In genomic region chr7:97466999-97467398, GRCh38 we compare ENCODE assay signal across 34 cellular contexts.
DNase-seq lines count a peak whose midpoint lies in the region; ATAC-seq and TF ChIP-seq lines count a peak whose summit lies in the region.
"Had no signal": no experiment of that assay in that cellular context is flagged by ENCODE, and none has a peak within 500 bp of the region (broad histone marks: within the 10 kb centered on the region; RNA-seq: fewer than 3 reads in every experiment).

No MANE protein-coding gene starts in this region.

- no peaks in the 10 kb centered on the region for H3K9me3 Mint-ChIP-seq in GM23338
- H3K9me3 Mint-ChIP-seq in glutamatergic neuron (ENCODE audit: unreplicated experiment): no peaks in the 10 kb centered on the region
- H3K9me3 Mint-ChIP-seq in nephron progenitor cell: peaks cover 18% of the 10 kb centered on the region
- no peaks in the 10 kb centered on the region for H3K9me3 Mint-ChIP-seq in CD4-positive, alpha-beta T cell

- H3K27ac ChIP-seq in GM23338 (ENCODE audit: low read depth): no peak overlapping the region
- H3K27ac ChIP-seq in neural cell (ENCODE audit: low read length): peak overlapping the region; percentile 96
- no peak overlapping the region for H3K27ac ChIP-seq in coronary artery
- H3K27ac ChIP-seq in CD4-positive, alpha-beta T cell (ENCODE audit: low read depth, low read length): no peak overlapping the region
- H3K27ac ChIP-seq: 22Rv1; A549; BLaER1; BLaER1 treated with 17β-estradiol and CSF1 and Interleukin-3, amounts not matched to agents 10 nM and 100 nM; C4-2B had no signal

- ATAC-seq in GM23338 (no peak), GM18498 (IDR thresholded peaks at IDR 0.05; ENCODE audit: unreplicated experiment) (no peak)
- ATAC-seq in CD4-positive, alpha-beta T cell (ENCODE audit: poor library complexity): no peak
- ATAC-seq: A549; CD8-positive, alpha-beta T cell had no signal

- TF ChIP-seq RAD21 in neural cell (conservative IDR thresholded peaks at IDR 0.05): no peak

- no peaks in the 10 kb centered on the region for H3K27me3 ChIP-seq in GM23338 (ENCODE audit: insufficient read depth)
- no peaks in the 10 kb centered on the region for H3K27me3 ChIP-seq in neural cell (ENCODE audit: insufficient read depth, low read depth, low read length)
- H3K27me3 ChIP-seq in CD4-positive, alpha-beta T cell (ENCODE audit: control insufficient read depth, insufficient read depth, low read length): peaks cover 6% of the 10 kb centered on the region
- H3K27me3 ChIP-seq: BE2C; BLaER1; BLaER1 treated with 17β-estradiol and CSF1 and Interleukin-3, amounts not matched to agents 10 nM and 100 nM had no signal

- 0 out of 2 replicates have a peak overlapping the region, but pooled peaks have one; percentile 12 for H3K27ac Mint-ChIP-seq in GM23338
- H3K27ac Mint-ChIP-seq in glutamatergic neuron (ENCODE audit: unreplicated experiment): peak overlapping the region; percentile 44
- H3K27ac Mint-ChIP-seq in nephron progenitor cell: peak overlapping the region; percentile 24
- H3K27ac Mint-ChIP-seq in CD4-positive, alpha-beta T cell: no peak overlapping the region
- H3K27ac Mint-ChIP-seq: B cell; CD14-positive monocyte; CD4-positive, alpha-beta memory T cell; CD4-positive, CD25-positive, alpha-beta regulatory T cell; CD8-positive, alpha-beta memory T cell; CD8-positive, alpha-beta T cell had no signal

- POLR2A ChIA-PET in CD4-positive, alpha-beta T cell (lab: Charles Lee): no interaction called here

- no peaks in the 10 kb centered on the region for H3K9me3 ChIP-seq in neural cell (ENCODE audit: low read length)
- no peaks in the 10 kb centered on the region for H3K9me3 ChIP-seq in CD4-positive, alpha-beta T cell (ENCODE audit: control insufficient read depth, low read length)
- H3K9me3 ChIP-seq: A549, BE2C, BLaER1 had no signal

- H3K4me3 Mint-ChIP-seq in GM23338: no peak overlapping the region
- no peak overlapping the region for H3K4me3 Mint-ChIP-seq in glutamatergic neuron (ENCODE audit: unreplicated experiment)
- H3K4me3 Mint-ChIP-seq in nephron progenitor cell: peak overlapping the region; percentile 23
- no peak overlapping the region for H3K4me3 Mint-ChIP-seq in CD4-positive, alpha-beta T cell
- H3K4me3 Mint-ChIP-seq: B cell; CD14-positive monocyte; CD4-positive, alpha-beta memory T cell; CD4-positive, CD25-positive, alpha-beta regulatory T cell; CD8-positive, alpha-beta memory T cell; CD8-positive, alpha-beta T cell had no signal

- CTCF ChIA-PET in CD4-positive, alpha-beta T cell (lab: Charles Lee): no interaction called here

- peak overlapping the region; percentile 68 for H3K9ac ChIP-seq in neural cell (ENCODE audit: low read length)
- H3K9ac ChIP-seq: BLaER1; BLaER1 treated with 17β-estradiol and CSF1 and Interleukin-3, amounts not matched to agents 10 nM and 100 nM had no signal

- H3K36me3 ChIP-seq in GM23338 (ENCODE audit: insufficient read depth) (no peaks in the 10 kb centered on the region), neural cell (ENCODE audit: insufficient read depth, low read length) (no peaks in the 10 kb centered on the region)
- H3K36me3 ChIP-seq: BE2C; BLaER1; BLaER1 treated with 17β-estradiol and CSF1 and Interleukin-3, amounts not matched to agents 10 nM and 100 nM had no signal

- TF ChIP-seq EP300 in neural cell (conservative IDR thresholded peaks at IDR 0.05; ENCODE audit: poor library complexity, severe bottlenecking): peak; percentile 55

- intact Hi-C loops in CD4-positive, alpha-beta T cell (cut with DNase I, micrococcal nuclease): no loop called here

- H2AFZ ChIP-seq in GM23338 (no peak overlapping the region), neural cell (ENCODE audit: low read depth, low read length) (no peak overlapping the region)

- H3K4me3 ChIP-seq in GM23338 (no peak overlapping the region), neural cell (ENCODE audit: low read length) (peak overlapping the region; percentile 47), coronary artery (no peak overlapping the region)
- H3K4me3 ChIP-seq: A549; BLaER1; BLaER1 treated with 17β-estradiol and CSF1 and Interleukin-3, amounts not matched to agents 10 nM and 100 nM had no signal

- H3K9me2 ChIP-seq in GM23338 (ENCODE audit: insufficient read depth): peaks cover 5% of the 10 kb centered on the region; the same call in 1 of the 2 replicates
- H3K9me2 ChIP-seq in neural cell (ENCODE audit: insufficient read depth, low read length): no peaks in the 10 kb centered on the region

- no peaks in the 10 kb centered on the region for H3K79me2 ChIP-seq in GM23338 (replicated peaks; ENCODE audit: insufficient read depth)
- no peaks in the 10 kb centered on the region for H3K79me2 ChIP-seq in neural cell (replicated peaks; ENCODE audit: insufficient read depth, low read length)

- DNase-seq in GM23338 (ENCODE audit: low spot score) (no peak), glutamatergic neuron (no peak), nephron progenitor cell (no peak), pons (ENCODE audit: low spot score) (no peak), coronary artery (ENCODE audit: low spot score) (no peak)
- DNase-seq in CD4-positive, alpha-beta T cell: no peak
- DNase-seq: 8988T; ACHN; AML-193; BE2C; C1 segment of cervical spinal cord; Caco-2; Calu3; CD4-positive, alpha-beta memory T cell; CD4-positive, CD25-positive, alpha-beta regulatory T cell; CD8-positive, alpha-beta memory T cell; CD8-positive, alpha-beta T cell; COR-L47; DMS 273 treated with DMSO at 0.1 percent for 48 hours; DMS153; DMS53; DMS79; DMS79 treated with DMSO at 0.1 percent for 48 hours; DND-41; EL had no signal

- H4K20me1 ChIP-seq in GM23338 (replicated peaks; ENCODE audit: insufficient read depth): no peaks in the 10 kb centered on the region
- H4K20me1 ChIP-seq in neural cell (ENCODE audit: insufficient read depth): no peaks in the 10 kb centered on the region
- H4K20me1 ChIP-seq: BLaER1; BLaER1 treated with 17β-estradiol and CSF1 and Interleukin-3, amounts not matched to agents 10 nM and 100 nM had no signal

- H3K36me3 Mint-ChIP-seq in GM23338 (ENCODE audit: low read depth) (no peaks in the 10 kb centered on the region; the same call in 2 of the 3 replicates), glutamatergic neuron (ENCODE audit: unreplicated experiment) (peaks cover 2% of the 10 kb centered on the region), nephron progenitor cell (ENCODE audit: low read depth) (peaks cover 5% of the 10 kb centered on the region)
- H3K36me3 Mint-ChIP-seq in CD4-positive, alpha-beta T cell (ENCODE audit: low read depth): no peaks in the 10 kb centered on the region
- H3K36me3 Mint-ChIP-seq: CD14-positive monocyte; CD4-positive, alpha-beta memory T cell; CD4-positive, CD25-positive, alpha-beta regulatory T cell; CD8-positive, alpha-beta T cell had no signal

- H3K4me1 Mint-ChIP-seq in GM23338: peaks cover 33% of the 10 kb centered on the region
- peaks cover 17% of the 10 kb centered on the region for H3K4me1 Mint-ChIP-seq in glutamatergic neuron (ENCODE audit: low read depth, unreplicated experiment)
- H3K4me1 Mint-ChIP-seq in nephron progenitor cell: peaks cover 39% of the 10 kb centered on the region
- H3K4me1 Mint-ChIP-seq in CD4-positive, alpha-beta T cell (ENCODE audit: low read depth): no peaks in the 10 kb centered on the region
- H3K4me1 Mint-ChIP-seq: B cell; CD14-positive monocyte; CD4-positive, alpha-beta memory T cell; CD4-positive, CD25-positive, alpha-beta regulatory T cell; CD8-positive, alpha-beta memory T cell had no signal

- H3K27me3 Mint-ChIP-seq in GM23338 (ENCODE audit: insufficient read depth, low read depth, poor library complexity): peaks cover 2% of the 10 kb centered on the region
- no peaks in the 10 kb centered on the region for H3K27me3 Mint-ChIP-seq in glutamatergic neuron (ENCODE audit: unreplicated experiment)
- H3K27me3 Mint-ChIP-seq in nephron progenitor cell (ENCODE audit: low read depth, poor library complexity): peaks cover 4% of the 10 kb centered on the region
- no peaks in the 10 kb centered on the region for H3K27me3 Mint-ChIP-seq in CD4-positive, alpha-beta T cell
- H3K27me3 Mint-ChIP-seq: B cell had no signal

- no peak overlapping the region for H3K4me2 ChIP-seq in GM23338
- H3K4me2 ChIP-seq in neural cell (ENCODE audit: low read length): peak overlapping the region; percentile 11
- H3K4me2 ChIP-seq: A549; BLaER1; BLaER1 treated with 17β-estradiol and CSF1 and Interleukin-3, amounts not matched to agents 10 nM and 100 nM had no signal

- peaks cover 8% of the 10 kb centered on the region for H3K4me1 ChIP-seq in GM23338 (ENCODE audit: insufficient read depth)
- H3K4me1 ChIP-seq: A549; BE2C; BLaER1; BLaER1 treated with 17β-estradiol and CSF1 and Interleukin-3, amounts not matched to agents 10 nM and 100 nM; Caco-2 had no signal

- TF ChIP-seq CTCF in GM23338 (conservative IDR thresholded peaks at IDR 0.05; ENCODE audit: low read depth in 2 of 2) (no peak), glutamatergic neuron (IDR thresholded peaks at IDR 0.05; ENCODE audit: partially characterized antibody, unreplicated experiment) (no peak), nephron progenitor cell (IDR thresholded peaks at IDR 0.05) (no peak), neural cell (IDR thresholded peaks at IDR 0.05; ENCODE audit: poor library complexity, severe bottlenecking) (no peak), coronary artery (IDR thresholded peaks at IDR 0.05) (no peak)
- TF ChIP-seq CTCF in CD4-positive, alpha-beta T cell (IDR thresholded peaks at IDR 0.05): no peak

- no peaks in the 10 kb centered on the region for H3F3A ChIP-seq in GM23338 (replicated peaks; ENCODE audit: low read depth)
- no peaks in the 10 kb centered on the region for H3F3A ChIP-seq in neural cell (ENCODE audit: insufficient read depth, low read length, poor library complexity, severe bottlenecking)

TF ChIP-seq in GM23338, 12 proteins besides CTCF, POLR2A, EP300 and RAD21:
- no peak for TF ChIP-seq STAT1 (IDR thresholded peaks at IDR 0.05; ENCODE audit: unreplicated experiment)
- TF ChIP-seq ZNF331 (CRISPR knock-in tag; IDR thresholded peaks at IDR 0.05; ENCODE audit: low read depth): no peak
- TF ChIP-seq POLR2AphosphoS5 (IDR thresholded peaks at IDR 0.05; ENCODE audit: low read depth): no peak
- TF ChIP-seq JUNB (IDR thresholded peaks at IDR 0.05; ENCODE audit: unreplicated experiment): no peak
- no peak for TF ChIP-seq NANOG (IDR thresholded peaks at IDR 0.05; ENCODE audit: borderline replicate concordance)

TF ChIP-seq in neural cell, 6 proteins besides CTCF, POLR2A, EP300 and RAD21:
- peak; percentile 60 for TF ChIP-seq POLR2AphosphoS5 (IDR thresholded peaks at IDR 0.05)
- no peak for TF ChIP-seq EZH2 (IDR thresholded peaks at IDR 0.05; ENCODE audit: borderline replicate concordance, insufficient read depth, low read length, poor library complexity, severe bottlenecking)
